In the genomic region with DNA sequence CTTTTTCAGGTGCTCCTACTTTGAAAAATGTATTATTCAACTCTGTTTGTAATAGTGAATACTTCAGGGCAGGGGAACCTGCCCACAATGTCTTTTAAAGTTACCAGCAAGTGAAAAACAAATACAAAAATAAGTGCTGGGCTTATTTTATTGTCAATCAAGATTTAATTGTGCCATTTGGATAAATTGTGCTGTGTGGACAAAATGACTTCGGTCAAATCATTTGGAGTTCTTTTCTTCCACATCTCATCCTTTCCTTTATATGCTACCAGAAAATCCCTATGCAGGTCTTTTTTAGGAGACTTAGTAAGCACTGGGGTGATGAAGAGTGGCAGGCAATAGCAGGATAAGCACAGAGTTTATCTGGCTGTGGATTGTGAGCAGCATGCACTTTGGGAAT, we compare ENCODE assay signal across 1 cellular context.
TF ChIP-seq lines count a peak whose summit lies in the region.

No MANE protein-coding gene starts in this region.

TF ChIP-seq in H1, 55 proteins besides CTCF, POLR2A, EP300 and RAD21 (continued from another document):
- TF ChIP-seq, protein P1, sequence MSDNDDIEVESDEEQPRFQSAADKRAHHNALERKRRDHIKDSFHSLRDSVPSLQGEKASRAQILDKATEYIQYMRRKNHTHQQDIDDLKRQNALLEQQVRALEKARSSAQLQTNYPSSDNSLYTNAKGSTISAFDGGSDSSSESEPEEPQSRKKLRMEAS (IDR thresholded peaks at IDR 0.05): no peak
- TF ChIP-seq MAFK (IDR thresholded peaks at IDR 0.05; ENCODE audit: low read depth, low read length): no peak
